Comparison of ENCODE assay signal across 9 cellular contexts in genomic region chr15:70559223-70559823, GRCh38.
A peak's percentile ranks its signal among the peaks of the same experiment; 100 is the strongest.
DNase-seq lines count a peak whose midpoint lies in the region; ATAC-seq and TF ChIP-seq lines count a peak whose summit lies in the region.
"Had no signal": no experiment of that assay in that cellular context is flagged by ENCODE, and none has a peak within 500 bp of the region (broad histone marks: within the 10 kb centered on the region; RNA-seq: fewer than 3 reads in every experiment).

No MANE protein-coding gene starts in this region.

- TF ChIP-seq CTCF in Peyer's patch (IDR thresholded peaks at IDR 0.05) (no peak), right lobe of liver (IDR thresholded peaks at IDR 0.05) (no peak)

- WGBS in right lobe of liver (ENCODE audit: insufficient coverage, low coverage, low lambda C conversion rate, missing lambda C conversion rate), result 35% methylated on average over 11 of the region's 11 CpGs

- peak overlapping the region in 2 of 4 donors; percentile 17 to 27 for H3K27ac ChIP-seq in Peyer's patch
- H3K27ac ChIP-seq in right lobe of liver, result no peak overlapping the region
- H3K27ac ChIP-seq: SK-N-MC had no signal

- peaks cover 0 to 18% (median 13%) of the 10 kb centered on the region in 4 donors for H3K4me1 ChIP-seq in Peyer's patch
- H3K4me1 ChIP-seq in right lobe of liver, result no peaks in the 10 kb centered on the region

- TF ChIP-seq POLR2A in Peyer's patch (IDR thresholded peaks at IDR 0.05), result no peak
- no peak for TF ChIP-seq POLR2A in right lobe of liver (IDR thresholded peaks at IDR 0.05)

- intact Hi-C loops in right lobe of liver (cut with DNase I), result no loop called here

- H3K9me3 ChIP-seq in Peyer's patch, result no peaks in the 10 kb centered on the region
- H3K9me3 ChIP-seq in right lobe of liver, result no peaks in the 10 kb centered on the region

- peak; percentile 59 for DNase-seq in AG20443 (ENCODE audit: low spot score)
- DNase-seq in Peyer's patch, result peak in 2 of 3 donors; percentile 79 to 84
- peak; percentile 59 for DNase-seq in activated naive CD4-positive, alpha-beta T cell treated with anti-CD3 and anti-CD28 coated beads, Interleukin-2, amount 50 U/mL, for 16 hours
- DNase-seq in right lobe of liver, result peak; percentile 50 to 65 (median 53)
- DNase-seq in stimulated activated CD8-positive, alpha-beta memory T cell treated with anti-CD3 and anti-CD28 coated beads, Interleukin-7, amount 100 ng/mL, for 4 hours (ENCODE audit: low read depth in 2 of 2), result peak; percentile 26 to 41
- no peak for DNase-seq in RKO (ENCODE audit: low spot score)
- DNase-seq in DMS79 treated with DMSO at 0.1 percent for 48 hours (lab: John Stamatoyannopoulos, UW), result no peak
- no peak for DNase-seq in DMS53 (lab: John Stamatoyannopoulos, UW)

- ATAC-seq in right lobe of liver, result peak; percentile 75 to 87 (median 84)

- H3K27me3 ChIP-seq in Peyer's patch, result no peaks in the 10 kb centered on the region
- H3K27me3 ChIP-seq in right lobe of liver, result no peaks in the 10 kb centered on the region

- H3K36me3 ChIP-seq in Peyer's patch (no peaks in the 10 kb centered on the region), right lobe of liver (no peaks in the 10 kb centered on the region)

- peak overlapping the region in 2 of 4 donors; percentile 14 to 26 for H3K4me3 ChIP-seq in Peyer's patch
- H3K4me3 ChIP-seq in right lobe of liver, result no peak overlapping the region
- H3K4me3 ChIP-seq: SK-N-MC had no signal

Comparison
In these comparisons a context has a peak if more than half of its experiments do, and no peak if none do; other contexts are left out.
1. DNase-seq: peak in AG20443 (single experiment), Peyer's patch (2 of 3), activated naive CD4-positive, alpha-beta T cell treated with anti-CD3 and anti-CD28 coated beads, Interleukin-2, amount 50 U/mL, for 16 hours (single experiment), right lobe of liver (3 of 3) and stimulated activated CD8-positive, alpha-beta memory T cell treated with anti-CD3 and anti-CD28 coated beads, Interleukin-7, amount 100 ng/mL, for 4 hours (2 of 2); none in RKO (single experiment), DMS79 treated with DMSO at 0.1 percent for 48 hours (single experiment) and DMS53 (single experiment).